In the genomic region with DNA sequence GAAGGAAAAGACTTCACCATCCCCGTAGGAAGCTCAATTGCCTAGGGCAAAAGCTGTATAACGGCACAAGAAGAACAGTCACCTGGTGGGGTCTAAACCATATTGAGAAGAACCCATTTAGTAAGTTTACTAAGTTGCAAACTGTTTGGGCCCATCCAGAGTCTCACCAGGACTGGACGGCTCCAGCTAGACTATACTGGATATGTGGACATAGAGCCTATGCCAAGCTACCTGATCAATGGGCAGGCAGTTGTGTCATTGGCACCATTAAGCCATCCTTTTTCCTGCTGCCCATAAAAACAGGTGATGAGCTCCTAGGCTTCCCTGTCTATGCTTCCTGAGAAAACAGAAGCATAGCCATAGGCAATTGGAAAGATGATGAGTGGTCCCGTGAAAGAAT, we compare ENCODE assay signal across 2 cellular contexts.
TF ChIP-seq lines count a peak whose summit lies in the region.

No MANE protein-coding gene starts in this region.

TF ChIP-seq in liver, 16 proteins besides CTCF, POLR2A, EP300 and RAD21 (continued from another document):
- TF ChIP-seq RXRA (IDR thresholded peaks at IDR 0.05) (peak in 1 of 2 donors; percentile 31), GABPA (IDR thresholded peaks at IDR 0.05 in 1 of 2, conservative IDR thresholded peaks at IDR 0.05 in 1 of 2) (no peak), NR2F2 (IDR thresholded peaks at IDR 0.05) (no peak), FOXA2 (IDR thresholded peaks at IDR 0.05) (peak; percentile 10), HNF4G (IDR thresholded peaks at IDR 0.05) (no peak), JUND (IDR thresholded peaks at IDR 0.05) (no peak), EGR1 (IDR thresholded peaks at IDR 0.05; ENCODE audit: low read depth in 2 of 2) (no peak), HNF4A (conservative IDR thresholded peaks at IDR 0.05) (peak in 1 of 2 donors; percentile 13), TAF1 (conservative IDR thresholded peaks at IDR 0.05) (no peak), FOXA1 (IDR thresholded peaks at IDR 0.05) (no peak), YY1 (IDR thresholded peaks at IDR 0.05) (peak; percentile 31)
- TF ChIP-seq, protein P1, sequence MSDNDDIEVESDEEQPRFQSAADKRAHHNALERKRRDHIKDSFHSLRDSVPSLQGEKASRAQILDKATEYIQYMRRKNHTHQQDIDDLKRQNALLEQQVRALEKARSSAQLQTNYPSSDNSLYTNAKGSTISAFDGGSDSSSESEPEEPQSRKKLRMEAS (IDR thresholded peaks at IDR 0.05) = no peak
- TF ChIP-seq, protein P2, sequence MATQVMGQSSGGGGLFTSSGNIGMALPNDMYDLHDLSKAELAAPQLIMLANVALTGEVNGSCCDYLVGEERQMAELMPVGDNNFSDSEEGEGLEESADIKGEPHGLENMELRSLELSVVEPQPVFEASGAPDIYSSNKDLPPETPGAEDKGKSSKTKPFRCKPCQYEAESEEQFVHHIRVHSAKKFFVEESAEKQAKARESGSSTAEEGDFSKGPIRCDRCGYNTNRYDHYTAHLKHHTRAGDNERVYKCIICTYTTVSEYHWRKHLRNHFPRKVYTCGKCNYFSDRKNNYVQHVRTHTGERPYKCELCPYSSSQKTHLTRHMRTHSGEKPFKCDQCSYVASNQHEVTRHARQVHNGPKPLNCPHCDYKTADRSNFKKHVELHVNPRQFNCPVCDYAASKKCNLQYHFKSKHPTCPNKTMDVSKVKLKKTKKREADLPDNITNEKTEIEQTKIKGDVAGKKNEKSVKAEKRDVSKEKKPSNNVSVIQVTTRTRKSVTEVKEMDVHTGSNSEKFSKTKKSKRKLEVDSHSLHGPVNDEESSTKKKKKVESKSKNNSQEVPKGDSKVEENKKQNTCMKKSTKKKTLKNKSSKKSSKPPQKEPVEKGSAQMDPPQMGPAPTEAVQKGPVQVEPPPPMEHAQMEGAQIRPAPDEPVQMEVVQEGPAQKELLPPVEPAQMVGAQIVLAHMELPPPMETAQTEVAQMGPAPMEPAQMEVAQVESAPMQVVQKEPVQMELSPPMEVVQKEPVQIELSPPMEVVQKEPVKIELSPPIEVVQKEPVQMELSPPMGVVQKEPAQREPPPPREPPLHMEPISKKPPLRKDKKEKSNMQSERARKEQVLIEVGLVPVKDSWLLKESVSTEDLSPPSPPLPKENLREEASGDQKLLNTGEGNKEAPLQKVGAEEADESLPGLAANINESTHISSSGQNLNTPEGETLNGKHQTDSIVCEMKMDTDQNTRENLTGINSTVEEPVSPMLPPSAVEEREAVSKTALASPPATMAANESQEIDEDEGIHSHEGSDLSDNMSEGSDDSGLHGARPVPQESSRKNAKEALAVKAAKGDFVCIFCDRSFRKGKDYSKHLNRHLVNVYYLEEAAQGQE (IDR thresholded peaks at IDR 0.05) = no peak
- TF ChIP-seq, protein P3, sequence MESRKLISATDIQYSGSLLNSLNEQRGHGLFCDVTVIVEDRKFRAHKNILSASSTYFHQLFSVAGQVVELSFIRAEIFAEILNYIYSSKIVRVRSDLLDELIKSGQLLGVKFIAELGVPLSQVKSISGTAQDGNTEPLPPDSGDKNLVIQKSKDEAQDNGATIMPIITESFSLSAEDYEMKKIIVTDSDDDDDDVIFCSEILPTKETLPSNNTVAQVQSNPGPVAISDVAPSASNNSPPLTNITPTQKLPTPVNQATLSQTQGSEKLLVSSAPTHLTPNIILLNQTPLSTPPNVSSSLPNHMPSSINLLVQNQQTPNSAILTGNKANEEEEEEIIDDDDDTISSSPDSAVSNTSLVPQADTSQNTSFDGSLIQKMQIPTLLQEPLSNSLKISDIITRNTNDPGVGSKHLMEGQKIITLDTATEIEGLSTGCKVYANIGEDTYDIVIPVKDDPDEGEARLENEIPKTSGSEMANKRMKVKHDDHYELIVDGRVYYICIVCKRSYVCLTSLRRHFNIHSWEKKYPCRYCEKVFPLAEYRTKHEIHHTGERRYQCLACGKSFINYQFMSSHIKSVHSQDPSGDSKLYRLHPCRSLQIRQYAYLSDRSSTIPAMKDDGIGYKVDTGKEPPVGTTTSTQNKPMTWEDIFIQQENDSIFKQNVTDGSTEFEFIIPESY (IDR thresholded peaks at IDR 0.05) = no peak
- TF ChIP-seq, protein P4, sequence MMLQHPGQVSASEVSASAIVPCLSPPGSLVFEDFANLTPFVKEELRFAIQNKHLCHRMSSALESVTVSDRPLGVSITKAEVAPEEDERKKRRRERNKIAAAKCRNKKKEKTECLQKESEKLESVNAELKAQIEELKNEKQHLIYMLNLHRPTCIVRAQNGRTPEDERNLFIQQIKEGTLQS (IDR thresholded peaks at IDR 0.05) = no peak

TF ChIP-seq in HepG2, 621 proteins besides CTCF, POLR2A, EP300 and RAD21:
- no peak for TF ChIP-seq YEATS4 (CRISPR knock-in tag; IDR thresholded peaks at IDR 0.05; ENCODE audit: borderline replicate concordance)
